18 cellular contexts compared by ENCODE assay signal in the genomic region with DNA sequence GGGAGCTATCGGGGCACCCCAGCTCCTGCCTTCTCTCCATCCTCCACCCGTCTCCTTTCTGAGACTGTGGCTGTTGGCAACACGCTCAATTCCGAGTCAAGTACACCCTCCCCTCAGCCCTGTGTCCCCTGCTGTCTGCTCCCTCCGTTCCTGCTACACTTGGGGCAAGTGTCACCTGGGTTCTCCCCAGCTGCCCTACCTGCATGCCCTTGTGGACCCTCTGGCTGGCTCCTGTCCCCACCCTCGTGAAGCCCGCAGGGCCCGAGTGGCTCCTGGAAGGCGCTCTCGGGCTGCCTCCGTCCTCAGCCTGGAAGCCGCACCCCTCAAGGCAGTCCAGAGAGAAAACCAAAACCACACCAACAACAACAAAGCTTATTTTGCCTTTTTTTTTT. TPM values are rescaled to one million over a fixed set of nuclear protein-coding genes. Genes with fewer than 3 reads are reported as not detected.
DNase-seq lines count a peak whose midpoint lies in the region; ATAC-seq, FAIRE-seq and TF ChIP-seq lines count a peak whose summit lies in the region.
"Had no signal": no experiment of that assay in that cellular context is flagged by ENCODE, and none has a peak within 500 bp of the region (broad histone marks: within the 10 kb centered on the region; RNA-seq: fewer than 3 reads in every experiment).

No MANE protein-coding gene starts in this region.

- H3K27ac ChIP-seq in K562 (ENCODE audit: extremely low read depth, low read depth, low read length) (no peak overlapping the region), osteoblast (ENCODE audit: low read depth, low read length) (no peak overlapping the region), stomach (no peak overlapping the region)

- FAIRE-seq in K562 (lab: Jason Lieb, UNC) = no peak
- FAIRE-seq: GM12891, GM19239, HepG2 had no signal

- in situ Hi-C loops in K562 (cut with MboI) = no loop called here

- H3K27me3 ChIP-seq in K562 (ENCODE audit: control insufficient read depth in 2 of 2, insufficient read depth in 2 of 2, low read length in 2 of 2) (no peaks in the 10 kb centered on the region), osteoblast (ENCODE audit: insufficient read depth, low read length) (no peaks in the 10 kb centered on the region), stomach (no peaks in the 10 kb centered on the region)

- BruUV-seq in K562 (replicated peaks; lab: Mats Ljungman, UMichigan) = no TSS peak

- no peaks in the 10 kb centered on the region for H3K9me1 ChIP-seq in K562 (ENCODE audit: control insufficient read depth, insufficient read depth, low read length)

- H3K9ac ChIP-seq in K562 (ENCODE audit: insufficient read depth in 1 of 2, low read depth in 2 of 2, low read length in 2 of 2) = no peak overlapping the region

- WGBS in K562 (ENCODE audit: insufficient coverage, low coverage, missing lambda C conversion rate) = 90% methylated on average over 8 of the region's 12 CpGs
- 84 to 92% (median 91%) methylated on average over 12 of the region's 12 CpGs for WGBS in stomach, 5 donors

- H3K9me3 ChIP-seq in K562 (replicated peaks; ENCODE audit: control insufficient read depth, insufficient read depth, low read depth, low read length) (no peaks in the 10 kb centered on the region), osteoblast (ENCODE audit: low read depth, low read length) (no peaks in the 10 kb centered on the region), stomach (no peaks in the 10 kb centered on the region)
- H3K9me3 ChIP-seq: HAP-1 had no signal

- no peak for ATAC-seq in K562

- no peak for TF ChIP-seq EP300 in K562 (IDR thresholded peaks at IDR 0.05; ENCODE audit: low read length)
- TF ChIP-seq EP300 in stomach (IDR thresholded peaks at IDR 0.05) = no peak

- H2AFZ ChIP-seq in K562 (ENCODE audit: low read depth, low read length) = no peak overlapping the region
- no peak overlapping the region for H2AFZ ChIP-seq in osteoblast (ENCODE audit: low read length)

- CTCF ChIA-PET in K562 (lab: Yijun Ruan, JAX; ENCODE audit: low intra/inter-chr PET ratio) = no interaction called here

- peak; percentile 41 for DNase-seq in activated effector memory CD4-positive, alpha-beta T cell treated with anti-CD3 and anti-CD28 coated beads, Interleukin-2, amount 50 U/mL, for 16 hours
- no peak for DNase-seq in activated effector memory CD4-positive, alpha-beta T cell treated with Interleukin-2 at 50 U/mL for 16 hours
- DNase-seq in K562 (ENCODE audit: extremely low read depth in 1 of 4, low spot score in 3 of 4) = no peak
- peak; percentile 62 for DNase-seq in osteoblast (ENCODE audit: insufficient read length, low spot score, missing footprints)
- DNase-seq in stomach = peak; percentile 9
- no peak for DNase-seq in foreskin fibroblast
- no peak for DNase-seq in NCI-H774 (lab: John Stamatoyannopoulos, UW)
- DNase-seq: C1 segment of cervical spinal cord; CD8-positive, alpha-beta memory T cell; KG1; NCI-H1417 treated with DMSO at 0.1 percent for 48 hours; NCI-H187 treated with DMSO at 0.1 percent for 48 hours; NCI-H226; NCI-H524 treated with DMSO at 0.1 percent for 48 hours had no signal

- H3K4me2 ChIP-seq in K562 (ENCODE audit: insufficient read depth, low read length) = no peak overlapping the region
- no peak overlapping the region for H3K4me2 ChIP-seq in osteoblast (ENCODE audit: insufficient read depth, low read length)

- POLR2A ChIA-PET in K562 (lab: Yijun Ruan, JAX) = interaction anchor here (1.0 to 1.6 kb wide), 4 partner anchors 10 to 33 kb away, joined by 3 to 8 read pairs (median 5); no protein-coding TSS in a partner anchor

- intact Hi-C loops in K562 (cut with micrococcal nuclease) = no loop called here
- intact Hi-C loops in stomach (cut with DNase I; ENCODE audit: low total_unique reads) = no loop called here

- H3K36me3 ChIP-seq in K562 (ENCODE audit: control insufficient read depth, insufficient read depth, low read length) = peaks cover 42% of the 10 kb centered on the region; the same call in 2 of the 3 replicates
- H3K36me3 ChIP-seq in osteoblast (ENCODE audit: insufficient read depth, low read length) = peaks cover 19% of the 10 kb centered on the region
- peaks cover 30 to 71% (median 64%) of the 10 kb centered on the region in 4 donors for H3K36me3 ChIP-seq in stomach

- H3K4me1 ChIP-seq in K562 (replicated peaks in 1 of 2; ENCODE audit: control insufficient read depth in 2 of 2, insufficient read depth in 2 of 2, low read length in 2 of 2) = peaks cover 0 to 28% of the 10 kb centered on the region in 2 experiments; a peak in 1 of 5 replicates
- no peaks in the 10 kb centered on the region for H3K4me1 ChIP-seq in osteoblast (ENCODE audit: insufficient read depth, low read length)
- peaks cover 4 to 18% (median 14%) of the 10 kb centered on the region in 4 donors for H3K4me1 ChIP-seq in stomach
- H3K4me1 ChIP-seq: HAP-1 had no signal

- TF ChIP-seq POLR2A in K562 (conservative IDR thresholded peaks at IDR 0.05) (no peak), stomach (IDR thresholded peaks at IDR 0.05) (no peak)

- H4K20me1 ChIP-seq in K562 (replicated peaks; ENCODE audit: control insufficient read depth, insufficient read depth, low read length) (peaks cover 29% of the 10 kb centered on the region), osteoblast (ENCODE audit: insufficient read depth, low read length) (peaks cover 3% of the 10 kb centered on the region)

- TF ChIP-seq RAD21 in K562 (CRISPR knock-in tag; conservative IDR thresholded peaks at IDR 0.05 in 1 of 2, IDR thresholded peaks at IDR 0.05 in 1 of 2) = no peak

- TF ChIP-seq CTCF in K562 (IDR thresholded peaks at IDR 0.05 in 2 of 3, conservative IDR thresholded peaks at IDR 0.05 in 1 of 3; ENCODE audit: insufficient read depth in 2 of 3, low read depth in 1 of 3, low read length in 3 of 3) = no peak
- TF ChIP-seq CTCF in osteoblast (IDR thresholded peaks at IDR 0.05; ENCODE audit: extremely low read depth, low read depth, low read length) = no peak
- TF ChIP-seq CTCF in stomach (IDR thresholded peaks at IDR 0.05) = no peak
- TF ChIP-seq CTCF in foreskin fibroblast (IDR thresholded peaks at IDR 0.05; ENCODE audit: low read depth, low read length) = no peak

- H3K79me2 ChIP-seq in K562 (ENCODE audit: control insufficient read depth, insufficient read depth, low read length) = no peaks in the 10 kb centered on the region; the same call in 2 of the 3 replicates
- no peaks in the 10 kb centered on the region for H3K79me2 ChIP-seq in osteoblast (ENCODE audit: insufficient read depth, low read length)

- H3K4me3 ChIP-seq in K562 (no peak overlapping the region), osteoblast (ENCODE audit: insufficient read depth, low read length) (no peak overlapping the region), stomach (no peak overlapping the region), foreskin fibroblast (ENCODE audit: low read depth in 1 of 2, low read length in 2 of 2) (no peak overlapping the region)
- H3K4me3 ChIP-seq: HAP-1 had no signal

RNA-seq across cellular contexts. Expression of a gene that starts 33.9 kb away (rescaled TPM):
- total RNA-seq in K562 (2011; cell fraction: chromatin; rRNA removed; ENCODE audit: low replicate concordance) = 169 and 243 TPM in 2 replicates
- 249 and 253 TPM in 2 replicates for total RNA-seq in K562 (2011; cell fraction: nucleolus; rRNA removed)
- 314 and 381 TPM in 2 replicates for total RNA-seq in K562 (2011; cell fraction: nucleoplasm; rRNA removed)
- total RNA-seq in K562 (2014; rRNA removed) (171 and 185 TPM in 2 replicates), K562 (2014; rRNA removed; fragmentation: Illumina TruSeq; extraction: Trizol) (226 and 229 TPM in 2 replicates), K562 (2015; rRNA removed; fragmentation: Illumina TruSeq; extraction: Trizol) (226 and 233 TPM in 2 replicates), K562 (2021) (196 and 198 TPM in 2 replicates), osteoblast (245 and 291 TPM in 2 replicates), stomach (100 to 1,000 TPM in 1 of 5 donors, 10 to 100 TPM in 4; 37.3 to 272 (median 89.7) TPM)
- polyA plus RNA-seq in K562 (2011; rRNA removed) (184 and 234 TPM in 2 replicates), K562 (2014; fragmentation: Illumina TruSeq; extraction: Trizol) (218 and 268 TPM in 2 replicates), K562 (2014; fragmentation: Nextera tagmentation; extraction: Ambion mirVana) (100 to 1,000 TPM; 166 to 257 TPM), K562 (2014; rRNA removed) (189 and 200 TPM in 2 replicates), stomach (10 to 100 TPM; 49.6 to 98.7 (median 63.4) TPM)
- polyA plus RNA-seq in K562 (2011; cell fraction: cytosol; rRNA removed) = 78.8 and 175 TPM in 2 replicates
- polyA plus RNA-seq in K562 (2011; cell fraction: nucleus; rRNA removed) = 44.2 and 80.3 TPM in 2 replicates
- 231 and 241 TPM in 2 replicates for polyA plus RNA-seq in K562 (2012)
- 211 and 234 TPM in 2 replicates for polyA minus RNA-seq in K562 (2011; rRNA and poly(A)+ RNA removed)
- polyA minus RNA-seq in K562 (2011; cell fraction: cytosol; rRNA and poly(A)+ RNA removed) = 74.0 and 79.4 TPM in 2 replicates
- polyA minus RNA-seq in K562 (2011; cell fraction: nucleus; rRNA and poly(A)+ RNA removed) = 19.8 and 37.5 TPM in 2 replicates

RNA-seq across cellular contexts. Expression of a gene that starts 57.3 kb away (rescaled TPM):
- 0.16 TPM in 1 of 2 replicates, not detected in the other for total RNA-seq in K562 (2011; cell fraction: chromatin; rRNA removed; ENCODE audit: low replicate concordance)
- not detected in 2 replicates for total RNA-seq in K562 (2011; cell fraction: nucleolus; rRNA removed)
- total RNA-seq in K562 (2011; cell fraction: nucleoplasm; rRNA removed) = not detected in 2 replicates
- total RNA-seq in K562 (2014; rRNA removed) = not detected in 2 replicates
- total RNA-seq in K562 (2014; rRNA removed; fragmentation: Illumina TruSeq; extraction: Trizol) = not detected in 2 replicates
- total RNA-seq in K562 (2015; rRNA removed; fragmentation: Illumina TruSeq; extraction: Trizol) = not detected in 2 replicates
- 0.09 TPM in 1 of 2 replicates, not detected in the other for total RNA-seq in K562 (2021)
- polyA plus RNA-seq in K562 (2011; rRNA removed) = 0.04 and 0.10 TPM in 2 replicates
- polyA plus RNA-seq in K562 (2011; cell fraction: cytosol; rRNA removed) = not detected in 2 replicates
- polyA plus RNA-seq in K562 (2011; cell fraction: nucleus; rRNA removed) = 0.17 and 0.27 TPM in 2 replicates
- polyA plus RNA-seq in K562 (2012) = 1.0 and 1.5 TPM in 2 replicates
- polyA plus RNA-seq in K562 (2014; fragmentation: Illumina TruSeq; extraction: Trizol) = not detected in 2 replicates
- polyA plus RNA-seq in K562 (2014; fragmentation: Nextera tagmentation; extraction: Ambion mirVana) = under 1 TPM; 0.28 to 0.31 TPM
- 0.01 and 0.13 TPM in 2 replicates for polyA plus RNA-seq in K562 (2014; rRNA removed)
- polyA minus RNA-seq in K562 (2011; rRNA and poly(A)+ RNA removed) = not detected in 2 replicates
- 3.1 TPM in 1 of 2 replicates, not detected in the other for polyA minus RNA-seq in K562 (2011; cell fraction: cytosol; rRNA and poly(A)+ RNA removed)
- polyA minus RNA-seq in K562 (2011; cell fraction: nucleus; rRNA and poly(A)+ RNA removed) = 0.40 TPM in 1 of 2 replicates, not detected in the other
- total RNA-seq in osteoblast = under 0.01 TPM in 2 replicates
- 100 to 1,000 TPM in 1 of 5 donors, 1 to 10 TPM in 1, not detected in 3; 1.1 to 143 TPM for total RNA-seq in stomach
- 1 to 10 TPM in 1 of 3 donors, under 1 TPM in 2; 0.61 to 6.9 (median 0.75) TPM for polyA plus RNA-seq in stomach

Comparison
In these comparisons a context has a peak if more than half of its experiments do, and no peak if none do; other contexts are left out.
1. DNase-seq: peak in activated effector memory CD4-positive, alpha-beta T cell treated with anti-CD3 and anti-CD28 coated beads, Interleukin-2, amount 50 U/mL, for 16 hours (single experiment), osteoblast (single experiment) and stomach (single experiment); none in activated effector memory CD4-positive, alpha-beta T cell treated with Interleukin-2 at 50 U/mL for 16 hours (single experiment), K562 (0 of 4), foreskin fibroblast (0 of 2) and NCI-H774 (single experiment).